ENCODE assay signal across 24 cellular contexts in the genomic region with DNA sequence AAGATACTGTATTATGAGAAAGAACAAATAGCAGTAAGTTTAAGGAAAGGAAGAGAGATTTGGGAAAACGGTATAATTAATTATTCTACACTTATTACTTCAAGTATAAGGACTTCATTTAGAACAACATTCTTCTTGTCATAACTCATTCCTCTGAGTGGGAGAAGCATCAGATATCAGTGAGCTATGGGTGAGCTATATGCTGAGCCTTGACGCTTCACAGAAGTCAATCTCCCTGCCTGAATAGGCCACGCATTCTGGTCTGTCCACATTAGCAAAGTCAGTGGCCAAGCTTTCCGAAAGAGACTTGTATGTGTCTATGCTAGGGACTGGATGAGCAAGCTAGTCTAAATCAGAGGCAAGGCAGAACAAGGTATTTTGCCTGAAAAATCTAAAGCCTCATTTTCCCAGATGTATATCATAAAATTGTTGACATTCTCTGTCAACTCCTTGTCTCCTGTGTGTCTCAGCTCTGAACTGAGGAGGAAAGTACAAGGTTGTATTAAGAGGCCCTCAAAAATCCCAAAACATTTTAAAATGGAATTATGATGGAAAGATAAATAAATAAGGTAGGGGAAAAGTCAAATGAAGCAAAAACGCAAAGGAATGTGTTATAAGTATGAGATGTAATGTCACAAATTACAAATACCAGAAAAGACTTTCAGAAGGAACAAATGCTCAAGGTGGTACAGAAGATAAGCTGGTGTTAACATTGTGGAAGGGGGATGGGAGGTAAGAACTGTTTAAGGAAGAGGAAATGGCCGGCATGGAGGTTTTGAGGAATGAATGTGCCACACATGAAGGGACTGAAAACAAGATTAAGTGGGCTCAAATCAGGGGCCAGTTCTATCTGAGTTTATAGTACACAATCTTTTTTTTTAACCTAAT. TPM values are rescaled to one million over a fixed set of nuclear protein-coding genes. Genes with fewer than 3 reads are reported as not detected.
"Had no signal": no experiment of that assay in that cellular context is flagged by ENCODE, and none has a peak within 500 bp of the region (broad histone marks: within the 10 kb centered on the region; RNA-seq: fewer than 3 reads in every experiment).

No MANE protein-coding gene starts in this region.

- H3K9me3 Mint-ChIP-seq: activated CD4-positive, alpha-beta memory T cell treated with anti-CD3 and anti-CD28 coated beads for 36 hours; activated naive CD8-positive, alpha-beta T cell treated with anti-CD3 and anti-CD28 coated beads, Interleukin-2, amount 10 ng/mL, durations not matched to agents 7 days and 5 days; activated T-cell treated with anti-CD3 and anti-CD28 coated beads, Interleukin-2, amount 50 U/mL, for 4 hours; nephron; stimulated activated naive CD8-positive, alpha-beta T cell treated with anti-CD3 and anti-CD28 coated beads, Interleukin-15, Interleukin-2, amounts not matched to agents 100 ng/mL and 50 ng/mL, for 24 hours; T-helper 2 cell treated with Interferon-gamma antibody and Interleukin-4, amounts not matched to agents 5 μg/mL and 100 μg/mL, for 36 hours had no signal

- H3K27ac Mint-ChIP-seq: activated CD4-positive, alpha-beta T cell treated with anti-CD3 and anti-CD28 coated beads for 36 hours; activated naive CD8-positive, alpha-beta T cell treated with anti-CD3 and anti-CD28 coated beads, Interleukin-2, amount 10 ng/mL, durations not matched to agents 7 days and 5 days; brain; nephron; stimulated activated naive CD8-positive, alpha-beta T cell treated with anti-CD3 and anti-CD28 coated beads, Interleukin-15, Interleukin-2, amounts not matched to agents 100 ng/mL and 50 ng/mL, for 24 hours; T-helper 2 cell treated with Interferon-gamma antibody and Interleukin-4, amounts not matched to agents 5 μg/mL and 100 μg/mL, for 36 hours had no signal

- DNase-seq: activated gamma-delta T cell treated with Interleukin-2 at 50 U/mL for 16 hours; activated naive CD8-positive, alpha-beta T cell treated with anti-CD3 and anti-CD28 coated beads, Interleukin-2, amount 10 ng/mL, durations not matched to agents 7 days and 5 days; activated T-cell treated with anti-CD3 and anti-CD28 coated beads, Interleukin-2, amount 50 U/mL, for 4 hours; central memory CD4-positive, alpha-beta T cell; colonic mucosa; esophagus squamous epithelium; kidney glomerular epithelial cell; left ventricle myocardium superior; nucleus accumbens; right cardiac atrium; stimulated activated CD4-positive, alpha-beta T cell treated with anti-CD3 and anti-CD28 coated beads, Interleukin-15, amount 100 ng/mL, for 24 hours; stimulated activated CD4-positive, alpha-beta T cell treated with anti-CD3 and anti-CD28 coated beads, Interleukin-4, amount 100 ng/mL, for 1 hour; upper lobe of left lung; WERI-Rb-1 had no signal

- H3K36me3 Mint-ChIP-seq: activated CD4-positive, alpha-beta memory T cell treated with anti-CD3 and anti-CD28 coated beads for 36 hours; activated naive CD8-positive, alpha-beta T cell treated with anti-CD3 and anti-CD28 coated beads, Interleukin-2, amount 10 ng/mL, durations not matched to agents 7 days and 5 days; brain had no signal

- ATAC-seq: left ventricle myocardium superior, right cardiac atrium had no signal

RNA-seq across cellular contexts. Expression of a gene that starts 1.4 kb away (rescaled TPM):
- total RNA-seq: activated CD4-positive, alpha-beta memory T cell treated with anti-CD3 and anti-CD28 coated beads for 36 hours; activated CD4-positive, alpha-beta T cell treated with anti-CD3 and anti-CD28 coated beads for 36 hours; activated naive CD8-positive, alpha-beta T cell treated with anti-CD3 and anti-CD28 coated beads, Interleukin-2, amount 10 ng/mL, durations not matched to agents 7 days and 5 days; activated T-cell treated with anti-CD3 and anti-CD28 coated beads, Interleukin-2, amount 50 U/mL, for 4 hours; colonic mucosa; esophagus squamous epithelium; fibroblast of villous mesenchyme; left ventricle myocardium superior; mesenteric fat pad; prostate gland; right cardiac atrium; temporal lobe; upper lobe of left lung had no signal

RNA-seq across cellular contexts. Expression of a gene that starts 19.1 kb away (rescaled TPM):
- total RNA-seq: activated CD4-positive, alpha-beta memory T cell treated with anti-CD3 and anti-CD28 coated beads for 36 hours; activated CD4-positive, alpha-beta T cell treated with anti-CD3 and anti-CD28 coated beads for 36 hours; activated naive CD8-positive, alpha-beta T cell treated with anti-CD3 and anti-CD28 coated beads, Interleukin-2, amount 10 ng/mL, durations not matched to agents 7 days and 5 days; activated T-cell treated with anti-CD3 and anti-CD28 coated beads, Interleukin-2, amount 50 U/mL, for 4 hours; colonic mucosa; esophagus squamous epithelium; left ventricle myocardium superior; prostate gland; right cardiac atrium; temporal lobe had no signal

RNA-seq across cellular contexts. Expression of a gene that starts 27.0 kb away (rescaled TPM):
- total RNA-seq: activated CD4-positive, alpha-beta memory T cell treated with anti-CD3 and anti-CD28 coated beads for 36 hours; activated CD4-positive, alpha-beta T cell treated with anti-CD3 and anti-CD28 coated beads for 36 hours; activated naive CD8-positive, alpha-beta T cell treated with anti-CD3 and anti-CD28 coated beads, Interleukin-2, amount 10 ng/mL, durations not matched to agents 7 days and 5 days; activated T-cell treated with anti-CD3 and anti-CD28 coated beads, Interleukin-2, amount 50 U/mL, for 4 hours; colonic mucosa; esophagus squamous epithelium; left ventricle myocardium superior; prostate gland; right cardiac atrium; upper lobe of left lung had no signal

RNA-seq across cellular contexts. Expression of a gene that starts 31.5 kb away (rescaled TPM):
- total RNA-seq: activated CD4-positive, alpha-beta memory T cell treated with anti-CD3 and anti-CD28 coated beads for 36 hours; activated CD4-positive, alpha-beta T cell treated with anti-CD3 and anti-CD28 coated beads for 36 hours; activated naive CD8-positive, alpha-beta T cell treated with anti-CD3 and anti-CD28 coated beads, Interleukin-2, amount 10 ng/mL, durations not matched to agents 7 days and 5 days; activated T-cell treated with anti-CD3 and anti-CD28 coated beads, Interleukin-2, amount 50 U/mL, for 4 hours; colonic mucosa; esophagus squamous epithelium; left ventricle myocardium superior; mesenteric fat pad; prostate gland; right cardiac atrium; temporal lobe; upper lobe of left lung had no signal

RNA-seq across cellular contexts. Expression of a gene that starts 47.3 kb away (rescaled TPM):
- total RNA-seq: activated CD4-positive, alpha-beta memory T cell treated with anti-CD3 and anti-CD28 coated beads for 36 hours; activated CD4-positive, alpha-beta T cell treated with anti-CD3 and anti-CD28 coated beads for 36 hours; activated naive CD8-positive, alpha-beta T cell treated with anti-CD3 and anti-CD28 coated beads, Interleukin-2, amount 10 ng/mL, durations not matched to agents 7 days and 5 days; activated T-cell treated with anti-CD3 and anti-CD28 coated beads, Interleukin-2, amount 50 U/mL, for 4 hours; colonic mucosa; esophagus squamous epithelium; fibroblast of villous mesenchyme; left ventricle myocardium superior; mesenteric fat pad; prostate gland; right cardiac atrium; temporal lobe; upper lobe of left lung had no signal
